ENCODE assay signal across 22 cellular contexts in the genomic region with DNA sequence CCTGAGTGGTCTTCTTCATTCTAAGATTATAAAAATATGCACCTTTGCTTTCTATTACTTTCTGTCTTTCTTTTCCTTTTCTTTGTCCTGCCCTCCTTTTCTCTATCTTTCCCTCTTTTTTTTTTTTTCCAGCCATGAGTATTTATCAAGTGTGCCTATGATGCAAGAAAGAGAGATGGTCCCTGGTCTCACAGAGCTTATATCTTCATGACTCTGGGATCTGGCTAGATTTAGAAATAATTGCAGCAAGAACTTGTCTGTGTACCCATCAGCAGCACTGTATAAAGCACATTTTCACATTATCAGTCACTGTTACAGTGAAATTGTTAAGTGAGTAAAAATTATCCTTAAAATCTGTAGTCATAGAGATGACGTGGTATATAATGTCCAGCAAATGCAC.
"Had no signal": no experiment of that assay in that cellular context is flagged by ENCODE, and none has a peak within 500 bp of the region (broad histone marks: within the 10 kb centered on the region; RNA-seq: fewer than 3 reads in every experiment).

No MANE protein-coding gene starts in this region.

- H3K9me3 Mint-ChIP-seq: activated CD4-positive, alpha-beta memory T cell treated with anti-CD3 and anti-CD28 coated beads, Interleukin-2, amount 10 ng/mL, durations not matched to agents 7 days and 5 days; activated CD4-positive, alpha-beta T cell treated with anti-CD3 and anti-CD28 coated beads, Interleukin-2, amount 10 ng/mL, durations not matched to agents 24 days and 14 days; activated naive CD4-positive, alpha-beta T cell treated with anti-CD3 and anti-CD28 coated beads, Interleukin-2, amount 50 U/mL, for 72 hours; activated T-helper 17 cell treated with anti-CD3 and anti-CD28 coated beads, Interleukin-2, amount 50 U/mL, for 72 hours; natural killer cell; stimulated activated effector memory CD8-positive, alpha-beta T cell treated with anti-CD3 and anti-CD28 coated beads, Interleukin-12 subunit alpha, Interleukin-12 subunit beta, amount 100 ng/mL, for 72 hours; T-helper 2 cell treated with Interferon-gamma antibody and Interleukin-4, amounts not matched to agents 5 μg/mL and 100 μg/mL, for 36 hours had no signal

- H3K4me1 Mint-ChIP-seq: activated CD4-positive, alpha-beta memory T cell treated with anti-CD3 and anti-CD28 coated beads, Interleukin-2, amount 10 ng/mL, durations not matched to agents 7 days and 5 days; activated CD4-positive, alpha-beta T cell treated with anti-CD3 and anti-CD28 coated beads, Interleukin-2, amount 10 ng/mL, durations not matched to agents 24 days and 14 days; activated T-helper 17 cell treated with anti-CD3 and anti-CD28 coated beads, Interleukin-2, amount 50 U/mL, for 72 hours; natural killer cell; stimulated activated effector memory CD8-positive, alpha-beta T cell treated with anti-CD3 and anti-CD28 coated beads, Interleukin-12 subunit alpha, Interleukin-12 subunit beta, amount 100 ng/mL, for 72 hours; T-cell had no signal

- ATAC-seq: activated CD4-positive, CD25-positive, alpha-beta regulatory T cell treated with anti-CD3 and anti-CD28 coated beads, Interleukin-2, amount 50 U/mL, for 24 hours; activated naive CD4-positive, alpha-beta T cell treated with anti-CD3 and anti-CD28 coated beads, Interleukin-2, amount 50 U/mL, for 72 hours; activated T-helper 17 cell treated with anti-CD3 and anti-CD28 coated beads, Interleukin-2, amount 50 U/mL, for 72 hours; left lobe of liver; lower lobe of right lung; natural killer cell; right cardiac atrium; stimulated activated effector memory CD8-positive, alpha-beta T cell treated with anti-CD3 and anti-CD28 coated beads, Interleukin-12 subunit alpha, Interleukin-12 subunit beta, amount 100 ng/mL, for 72 hours; T-cell had no signal

- H3K4me1 ChIP-seq: esophagus squamous epithelium, vagina had no signal

- H3K36me3 Mint-ChIP-seq: activated naive CD4-positive, alpha-beta T cell treated with anti-CD3 and anti-CD28 coated beads, Interleukin-2, amount 50 U/mL, for 72 hours; natural killer cell; stimulated activated effector memory CD8-positive, alpha-beta T cell treated with anti-CD3 and anti-CD28 coated beads, Interleukin-12 subunit alpha, Interleukin-12 subunit beta, amount 100 ng/mL, for 72 hours; T-cell had no signal

- H3K9me3 ChIP-seq: esophagus squamous epithelium, lower lobe of right lung, vagina had no signal

- H3K4me3 Mint-ChIP-seq: activated CD4-positive, alpha-beta memory T cell treated with anti-CD3 and anti-CD28 coated beads, Interleukin-2, amount 10 ng/mL, durations not matched to agents 7 days and 5 days; activated CD4-positive, alpha-beta T cell treated with anti-CD3 and anti-CD28 coated beads, Interleukin-2, amount 10 ng/mL, durations not matched to agents 24 days and 14 days; activated T-helper 17 cell treated with anti-CD3 and anti-CD28 coated beads, Interleukin-2, amount 50 U/mL, for 72 hours; natural killer cell; stimulated activated effector memory CD8-positive, alpha-beta T cell treated with anti-CD3 and anti-CD28 coated beads, Interleukin-12 subunit alpha, Interleukin-12 subunit beta, amount 100 ng/mL, for 72 hours; T-cell; T-helper 2 cell treated with Interferon-gamma antibody and Interleukin-4, amounts not matched to agents 5 μg/mL and 100 μg/mL, for 36 hours had no signal

- H3K27ac Mint-ChIP-seq: activated CD4-positive, alpha-beta memory T cell treated with anti-CD3 and anti-CD28 coated beads, Interleukin-2, amount 10 ng/mL, durations not matched to agents 7 days and 5 days; activated CD4-positive, alpha-beta T cell treated with anti-CD3 and anti-CD28 coated beads, Interleukin-2, amount 10 ng/mL, durations not matched to agents 24 days and 14 days; activated naive CD4-positive, alpha-beta T cell treated with anti-CD3 and anti-CD28 coated beads, Interleukin-2, amount 50 U/mL, for 72 hours; activated T-helper 17 cell treated with anti-CD3 and anti-CD28 coated beads, Interleukin-2, amount 50 U/mL, for 72 hours; natural killer cell; stimulated activated effector memory CD8-positive, alpha-beta T cell treated with anti-CD3 and anti-CD28 coated beads, Interleukin-12 subunit alpha, Interleukin-12 subunit beta, amount 100 ng/mL, for 72 hours; T-cell; T-helper 2 cell treated with Interferon-gamma antibody and Interleukin-4, amounts not matched to agents 5 μg/mL and 100 μg/mL, for 36 hours had no signal

- H3K27ac ChIP-seq: ascending aorta, coronary artery, esophagus squamous epithelium, lower lobe of right lung, skin epidermis, vagina, VCaP had no signal

- H3K36me3 ChIP-seq: ascending aorta, esophagus squamous epithelium, lower lobe of right lung, vagina had no signal

- H3K27me3 ChIP-seq: ascending aorta, vagina had no signal

- H3K4me3 ChIP-seq: ascending aorta, coronary artery, esophagus squamous epithelium, lower lobe of right lung, skin epidermis, vagina had no signal

- DNase-seq: activated CD4-positive, alpha-beta memory T cell treated with anti-CD3 and anti-CD28 coated beads, Interleukin-2, amount 10 ng/mL, durations not matched to agents 7 days and 5 days; activated T-cell treated with anti-CD3 and anti-CD28 coated beads, Interleukin-2, amount 50 U/mL, for 1 hour; esophagus squamous epithelium; foreskin fibroblast; lower lobe of right lung; natural killer cell; right cardiac atrium; stimulated activated CD4-positive, alpha-beta T cell treated with anti-CD3 and anti-CD28 coated beads, Interleukin-2, amount 100 ng/mL, for 24 hours; T-cell; trophoblast cell had no signal
